Comparison of ENCODE assay signal across 1 cellular context in genomic region chr11:65961267-65962135, GRCh38.
A peak's percentile ranks its signal among the peaks of the same experiment; 100 is the strongest.
TF ChIP-seq lines count a peak whose summit lies in the region.

TSS of gene SART1 (plus strand) at chr11:65961734. CDS start at chr11:65961781, 47 bp downstream.

TF ChIP-seq in HepG2, 621 proteins besides CTCF, POLR2A, EP300 and RAD21 (continued from another document and continues in another):
- TF ChIP-seq XRCC5 (optimal IDR thresholded peaks at IDR 0.05; ENCODE audit: low read length) = peak; percentile 75
- TF ChIP-seq ZBTB38 (CRISPR knock-in tag; IDR thresholded peaks at IDR 0.05) = peak; percentile 40
- TF ChIP-seq TFE3 (CRISPR knock-in tag; IDR thresholded peaks at IDR 0.05) = no peak
- TF ChIP-seq ZNF816 (CRISPR knock-in tag; IDR thresholded peaks at IDR 0.05; ENCODE audit: borderline replicate concordance) = no peak
- peak in 1 of 2 experiments; percentile 90; a peak in 2 of 4 replicates for TF ChIP-seq KLF16 (CRISPR knock-in tag; IDR thresholded peaks at IDR 0.05)
- no peak for TF ChIP-seq ARHGAP35 (CRISPR knock-in tag; IDR thresholded peaks at IDR 0.05; ENCODE audit: borderline replicate concordance)
- TF ChIP-seq HCFC1 (IDR thresholded peaks at IDR 0.05; ENCODE audit: low read depth, low read length) = peak; percentile 70
- TF ChIP-seq EHMT2 (IDR thresholded peaks at IDR 0.05; ENCODE audit: borderline replicate concordance, low read depth, low read length) = no peak
- TF ChIP-seq SAP130 (CRISPR knock-in tag; IDR thresholded peaks at IDR 0.05; ENCODE audit: low read depth) = peak; percentile 99
- no peak for TF ChIP-seq ZNF329 (CRISPR knock-in tag; IDR thresholded peaks at IDR 0.05; ENCODE audit: low read depth)
- no peak for TF ChIP-seq ZBTB21 (CRISPR knock-in tag; IDR thresholded peaks at IDR 0.05)
- TF ChIP-seq ELF4 (CRISPR knock-in tag; IDR thresholded peaks at IDR 0.05; ENCODE audit: borderline replicate concordance) = peak; percentile 89
- TF ChIP-seq HES4 (CRISPR knock-in tag; IDR thresholded peaks at IDR 0.05; ENCODE audit: borderline replicate concordance) = no peak
- peak; percentile 88 for TF ChIP-seq YEATS4 (CRISPR knock-in tag; IDR thresholded peaks at IDR 0.05; ENCODE audit: borderline replicate concordance)
- peak; percentile 78; the same call in 1 of the 2 replicates for TF ChIP-seq KDM5B (CRISPR knock-in tag; IDR thresholded peaks at IDR 0.05; ENCODE audit: borderline replicate concordance)
- no peak for TF ChIP-seq FLYWCH1 (CRISPR knock-in tag; IDR thresholded peaks at IDR 0.05)
- peak; percentile 78 for TF ChIP-seq GATAD2A (CRISPR knock-in tag; IDR thresholded peaks at IDR 0.05)
- no peak for TF ChIP-seq ATF7 (IDR thresholded peaks at IDR 0.05)
- 0 out of 2 replicates have a peak, but pooled peaks have one; percentile 23 for TF ChIP-seq ATF7 (CRISPR knock-in tag; IDR thresholded peaks at IDR 0.05)
- TF ChIP-seq, protein P1, sequence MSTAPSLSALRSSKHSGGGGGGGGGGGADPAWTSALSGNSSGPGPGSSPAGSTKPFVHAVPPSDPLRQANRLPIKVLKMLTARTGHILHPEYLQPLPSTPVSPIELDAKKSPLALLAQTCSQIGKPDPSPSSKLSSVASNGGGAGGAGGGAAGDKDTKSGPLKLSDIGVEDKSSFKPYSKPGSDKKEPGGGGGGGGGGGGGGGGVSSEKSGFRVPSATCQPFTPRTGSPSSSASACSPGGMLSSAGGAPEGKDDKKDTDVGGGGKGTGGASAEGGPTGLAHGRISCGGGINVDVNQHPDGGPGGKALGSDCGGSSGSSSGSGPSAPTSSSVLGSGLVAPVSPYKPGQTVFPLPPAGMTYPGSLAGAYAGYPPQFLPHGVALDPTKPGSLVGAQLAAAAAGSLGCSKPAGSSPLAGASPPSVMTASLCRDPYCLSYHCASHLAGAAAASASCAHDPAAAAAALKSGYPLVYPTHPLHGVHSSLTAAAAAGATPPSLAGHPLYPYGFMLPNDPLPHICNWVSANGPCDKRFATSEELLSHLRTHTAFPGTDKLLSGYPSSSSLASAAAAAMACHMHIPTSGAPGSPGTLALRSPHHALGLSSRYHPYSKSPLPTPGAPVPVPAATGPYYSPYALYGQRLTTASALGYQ (CRISPR knock-in tag; IDR thresholded peaks at IDR 0.05) = 0 out of 2 replicates have a peak, but pooled peaks have one; percentile 66
- no peak for TF ChIP-seq ZNF432 (CRISPR knock-in tag; IDR thresholded peaks at IDR 0.05; ENCODE audit: borderline replicate concordance)
- TF ChIP-seq, protein P2, sequence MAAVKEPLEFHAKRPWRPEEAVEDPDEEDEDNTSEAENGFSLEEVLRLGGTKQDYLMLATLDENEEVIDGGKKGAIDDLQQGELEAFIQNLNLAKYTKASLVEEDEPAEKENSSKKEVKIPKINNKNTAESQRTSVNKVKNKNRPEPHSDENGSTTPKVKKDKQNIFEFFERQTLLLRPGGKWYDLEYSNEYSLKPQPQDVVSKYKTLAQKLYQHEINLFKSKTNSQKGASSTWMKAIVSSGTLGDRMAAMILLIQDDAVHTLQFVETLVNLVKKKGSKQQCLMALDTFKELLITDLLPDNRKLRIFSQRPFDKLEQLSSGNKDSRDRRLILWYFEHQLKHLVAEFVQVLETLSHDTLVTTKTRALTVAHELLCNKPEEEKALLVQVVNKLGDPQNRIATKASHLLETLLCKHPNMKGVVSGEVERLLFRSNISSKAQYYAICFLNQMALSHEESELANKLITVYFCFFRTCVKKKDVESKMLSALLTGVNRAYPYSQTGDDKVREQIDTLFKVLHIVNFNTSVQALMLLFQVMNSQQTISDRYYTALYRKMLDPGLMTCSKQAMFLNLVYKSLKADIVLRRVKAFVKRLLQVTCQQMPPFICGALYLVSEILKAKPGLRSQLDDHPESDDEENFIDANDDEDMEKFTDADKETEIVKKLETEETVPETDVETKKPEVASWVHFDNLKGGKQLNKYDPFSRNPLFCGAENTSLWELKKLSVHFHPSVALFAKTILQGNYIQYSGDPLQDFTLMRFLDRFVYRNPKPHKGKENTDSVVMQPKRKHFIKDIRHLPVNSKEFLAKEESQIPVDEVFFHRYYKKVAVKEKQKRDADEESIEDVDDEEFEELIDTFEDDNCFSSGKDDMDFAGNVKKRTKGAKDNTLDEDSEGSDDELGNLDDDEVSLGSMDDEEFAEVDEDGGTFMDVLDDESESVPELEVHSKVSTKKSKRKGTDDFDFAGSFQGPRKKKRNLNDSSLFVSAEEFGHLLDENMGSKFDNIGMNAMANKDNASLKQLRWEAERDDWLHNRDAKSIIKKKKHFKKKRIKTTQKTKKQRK (IDR thresholded peaks at IDR 0.05; ENCODE audit: low read length) = no peak
- TF ChIP-seq NR2F6 (IDR thresholded peaks at IDR 0.05) = no peak
- no peak for TF ChIP-seq NR2F6 (CRISPR knock-in tag; IDR thresholded peaks at IDR 0.05)
- TF ChIP-seq, protein P3, sequence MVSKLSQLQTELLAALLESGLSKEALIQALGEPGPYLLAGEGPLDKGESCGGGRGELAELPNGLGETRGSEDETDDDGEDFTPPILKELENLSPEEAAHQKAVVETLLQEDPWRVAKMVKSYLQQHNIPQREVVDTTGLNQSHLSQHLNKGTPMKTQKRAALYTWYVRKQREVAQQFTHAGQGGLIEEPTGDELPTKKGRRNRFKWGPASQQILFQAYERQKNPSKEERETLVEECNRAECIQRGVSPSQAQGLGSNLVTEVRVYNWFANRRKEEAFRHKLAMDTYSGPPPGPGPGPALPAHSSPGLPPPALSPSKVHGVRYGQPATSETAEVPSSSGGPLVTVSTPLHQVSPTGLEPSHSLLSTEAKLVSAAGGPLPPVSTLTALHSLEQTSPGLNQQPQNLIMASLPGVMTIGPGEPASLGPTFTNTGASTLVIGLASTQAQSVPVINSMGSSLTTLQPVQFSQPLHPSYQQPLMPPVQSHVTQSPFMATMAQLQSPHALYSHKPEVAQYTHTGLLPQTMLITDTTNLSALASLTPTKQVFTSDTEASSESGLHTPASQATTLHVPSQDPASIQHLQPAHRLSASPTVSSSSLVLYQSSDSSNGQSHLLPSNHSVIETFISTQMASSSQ (IDR thresholded peaks at IDR 0.05; ENCODE audit: low read depth) = no peak
- TF ChIP-seq, protein P3 (CRISPR knock-in tag; IDR thresholded peaks at IDR 0.05; ENCODE audit: borderline replicate concordance) = peak; percentile 64; the same call in 1 of the 2 replicates
- TF ChIP-seq TOPORS (CRISPR knock-in tag; IDR thresholded peaks at IDR 0.05) = no peak; the same call in 1 of the 2 replicates
- TF ChIP-seq, protein P4, sequence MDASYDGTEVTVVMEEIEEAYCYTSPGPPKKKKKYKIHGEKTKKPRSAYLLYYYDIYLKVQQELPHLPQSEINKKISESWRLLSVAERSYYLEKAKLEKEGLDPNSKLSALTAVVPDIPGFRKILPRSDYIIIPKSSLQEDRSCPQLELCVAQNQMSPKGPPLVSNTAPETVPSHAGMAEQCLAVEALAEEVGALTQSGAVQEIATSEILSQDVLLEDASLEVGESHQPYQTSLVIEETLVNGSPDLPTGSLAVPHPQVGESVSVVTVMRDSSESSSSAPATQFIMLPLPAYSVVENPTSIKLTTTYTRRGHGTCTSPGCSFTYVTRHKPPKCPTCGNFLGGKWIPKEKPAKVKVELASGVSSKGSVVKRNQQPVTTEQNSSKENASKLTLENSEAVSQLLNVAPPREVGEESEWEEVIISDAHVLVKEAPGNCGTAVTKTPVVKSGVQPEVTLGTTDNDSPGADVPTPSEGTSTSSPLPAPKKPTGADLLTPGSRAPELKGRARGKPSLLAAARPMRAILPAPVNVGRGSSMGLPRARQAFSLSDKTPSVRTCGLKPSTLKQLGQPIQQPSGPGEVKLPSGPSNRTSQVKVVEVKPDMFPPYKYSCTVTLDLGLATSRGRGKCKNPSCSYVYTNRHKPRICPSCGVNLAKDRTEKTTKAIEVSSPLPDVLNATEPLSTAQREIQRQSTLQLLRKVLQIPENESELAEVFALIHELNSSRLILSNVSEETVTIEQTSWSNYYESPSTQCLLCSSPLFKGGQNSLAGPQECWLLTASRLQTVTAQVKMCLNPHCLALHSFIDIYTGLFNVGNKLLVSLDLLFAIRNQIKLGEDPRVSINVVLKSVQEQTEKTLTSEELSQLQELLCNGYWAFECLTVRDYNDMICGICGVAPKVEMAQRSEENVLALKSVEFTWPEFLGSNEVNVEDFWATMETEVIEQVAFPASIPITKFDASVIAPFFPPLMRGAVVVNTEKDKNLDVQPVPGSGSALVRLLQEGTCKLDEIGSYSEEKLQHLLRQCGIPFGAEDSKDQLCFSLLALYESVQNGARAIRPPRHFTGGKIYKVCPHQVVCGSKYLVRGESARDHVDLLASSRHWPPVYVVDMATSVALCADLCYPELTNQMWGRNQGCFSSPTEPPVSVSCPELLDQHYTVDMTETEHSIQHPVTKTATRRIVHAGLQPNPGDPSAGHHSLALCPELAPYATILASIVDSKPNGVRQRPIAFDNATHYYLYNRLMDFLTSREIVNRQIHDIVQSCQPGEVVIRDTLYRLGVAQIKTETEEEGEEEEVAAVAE (CRISPR knock-in tag; IDR thresholded peaks at IDR 0.05; ENCODE audit: borderline replicate concordance) = peak; percentile 74
- TF ChIP-seq ZNF878 (CRISPR knock-in tag; IDR thresholded peaks at IDR 0.05) = peak; percentile 70; the same call in 1 of the 2 replicates
- peak; percentile 48 for TF ChIP-seq PRDM15 (CRISPR knock-in tag; IDR thresholded peaks at IDR 0.05)
- TF ChIP-seq ELF3 (CRISPR knock-in tag; IDR thresholded peaks at IDR 0.05) = peak; percentile 40; the same call in 1 of the 2 replicates
- TF ChIP-seq, protein P5, sequence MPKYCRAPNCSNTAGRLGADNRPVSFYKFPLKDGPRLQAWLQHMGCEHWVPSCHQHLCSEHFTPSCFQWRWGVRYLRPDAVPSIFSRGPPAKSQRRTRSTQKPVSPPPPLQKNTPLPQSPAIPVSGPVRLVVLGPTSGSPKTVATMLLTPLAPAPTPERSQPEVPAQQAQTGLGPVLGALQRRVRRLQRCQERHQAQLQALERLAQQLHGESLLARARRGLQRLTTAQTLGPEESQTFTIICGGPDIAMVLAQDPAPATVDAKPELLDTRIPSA (CRISPR knock-in tag; IDR thresholded peaks at IDR 0.05; ENCODE audit: borderline replicate concordance) = no peak
- TF ChIP-seq ZNF749 (CRISPR knock-in tag; IDR thresholded peaks at IDR 0.05; ENCODE audit: borderline replicate concordance) = no peak; the same call in 1 of the 2 replicates
- peak; percentile 82; the same call in 1 of the 2 replicates for TF ChIP-seq ZNF34 (CRISPR knock-in tag; IDR thresholded peaks at IDR 0.05; ENCODE audit: borderline replicate concordance)
- TF ChIP-seq, protein P6, sequence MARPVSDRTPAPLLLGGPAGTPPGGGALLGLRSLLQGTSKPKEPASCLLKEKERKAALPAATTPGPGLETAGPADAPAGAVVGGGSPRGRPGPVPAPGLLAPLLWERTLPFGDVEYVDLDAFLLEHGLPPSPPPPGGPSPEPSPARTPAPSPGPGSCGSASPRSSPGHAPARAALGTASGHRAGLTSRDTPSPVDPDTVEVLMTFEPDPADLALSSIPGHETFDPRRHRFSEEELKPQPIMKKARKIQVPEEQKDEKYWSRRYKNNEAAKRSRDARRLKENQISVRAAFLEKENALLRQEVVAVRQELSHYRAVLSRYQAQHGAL (CRISPR knock-in tag; IDR thresholded peaks at IDR 0.05; ENCODE audit: not compliant biosample characterization) = no peak
- TF ChIP-seq ZNF230 (CRISPR knock-in tag; IDR thresholded peaks at IDR 0.05) = no peak; the same call in 1 of the 2 replicates
- TF ChIP-seq ZNF713 (CRISPR knock-in tag; IDR thresholded peaks at IDR 0.05) = no peak
